ENCODE assay signal across 8 cellular contexts in the genomic region with DNA sequence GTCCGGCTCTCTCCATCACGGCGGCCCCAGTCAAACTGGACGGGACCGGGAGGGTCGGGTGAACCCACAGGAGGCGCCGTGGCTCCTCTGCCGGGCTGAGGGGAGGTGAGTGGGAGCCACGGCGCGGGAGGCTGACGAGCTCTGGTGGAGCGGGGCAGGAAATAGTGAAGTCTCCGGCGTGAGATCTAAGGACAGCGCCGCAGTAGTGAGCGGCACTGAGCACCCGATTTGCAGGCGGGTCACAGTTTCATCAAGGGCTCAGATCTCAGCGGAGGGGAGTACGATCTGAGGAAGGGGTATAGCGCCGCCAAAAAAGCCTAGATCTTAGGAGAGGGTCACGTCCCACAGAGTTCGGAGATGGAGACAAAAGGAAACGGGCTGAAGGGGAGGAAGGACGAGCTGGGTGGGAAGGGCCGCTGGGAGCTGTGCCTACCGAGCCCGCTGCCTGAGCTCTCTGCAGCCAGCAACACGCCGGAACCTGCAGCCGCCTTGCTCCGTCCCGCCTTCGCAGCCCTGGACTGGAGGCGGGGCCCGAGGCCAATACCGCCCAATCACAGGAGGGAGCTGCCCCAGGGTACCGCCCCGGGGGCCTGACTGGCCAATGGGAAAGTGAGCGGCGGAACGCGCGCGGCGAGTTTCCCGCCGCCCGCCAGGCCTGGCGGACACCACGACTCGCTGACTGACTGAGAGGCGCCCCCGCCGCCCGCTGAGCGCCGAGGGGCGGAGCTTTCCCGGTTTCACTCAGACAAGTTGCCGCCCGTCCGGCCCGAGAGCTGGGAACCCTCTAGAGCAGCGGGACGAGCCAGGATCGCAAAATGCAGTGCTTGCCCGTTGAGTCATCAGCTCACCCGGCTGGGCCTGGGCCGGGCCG. TPM values are rescaled to one million over a fixed set of nuclear protein-coding genes. Genes with fewer than 3 reads are reported as not detected.
DNase-seq lines count a peak whose midpoint lies in the region; ATAC-seq and TF ChIP-seq lines count a peak whose summit lies in the region.

No MANE protein-coding gene starts in this region.

- peak overlapping the region; percentile 91 for H3K27ac Mint-ChIP-seq in Calu3 (ENCODE audit: unreplicated experiment)

- peak overlapping the region; percentile 88 for H2BK5ac ChIP-seq in mesendoderm (ENCODE audit: low read length)

- H3K23ac ChIP-seq in mesendoderm (ENCODE audit: low read length) = peak overlapping the region; percentile 94

- no peaks in the 10 kb centered on the region for H3K79me1 ChIP-seq in mesendoderm (ENCODE audit: low read length)

- TF ChIP-seq CTCF in Calu3 (IDR thresholded peaks at IDR 0.05; ENCODE audit: unreplicated experiment) = no peak

- H3K9ac ChIP-seq in HUES48 (ENCODE audit: low read depth, low read length) = peak overlapping the region; percentile 79
- peak overlapping the region; percentile 98 for H3K9ac ChIP-seq in endocrine pancreas (ENCODE audit: control insufficient read depth, insufficient read depth, low read length)
- H3K9ac ChIP-seq in mesendoderm (ENCODE audit: low read length) = peak overlapping the region; percentile 97

- H3K56ac ChIP-seq in mesendoderm (ENCODE audit: low read length) = peak overlapping the region; percentile 99

- H3K4me3 ChIP-seq in HUES48 (ENCODE audit: low read depth, low read length) (peak overlapping the region; percentile 92), endocrine pancreas (ENCODE audit: control insufficient read depth, insufficient read depth, low read length) (no peak overlapping the region), mesendoderm (ENCODE audit: low read length) (peak overlapping the region; percentile 88)

- H3K36me3 ChIP-seq in HUES48 (ENCODE audit: control insufficient read depth, insufficient read depth, low read length) = no peaks in the 10 kb centered on the region
- no peaks in the 10 kb centered on the region for H3K36me3 ChIP-seq in endocrine pancreas (ENCODE audit: control insufficient read depth, insufficient read depth, low read length)
- H3K36me3 ChIP-seq in mesendoderm (ENCODE audit: control insufficient read depth, insufficient read depth, low read length) = no peaks in the 10 kb centered on the region

- H3K4me1 Mint-ChIP-seq in Calu3 (ENCODE audit: low read depth, unreplicated experiment) = peaks cover 36% of the 10 kb centered on the region

- H2BK120ac ChIP-seq in mesendoderm (ENCODE audit: low read depth, low read length) = peak overlapping the region; percentile 11

- DNase-seq in Calu3 (peak; percentile 95), NOMO-1 treated with dmso at 0.1 percent for 144 hours (lab: John Stamatoyannopoulos, UW; ENCODE audit: unreplicated experiment) (peak; percentile 98), mesendoderm (peak; percentile 99)
- DNase-seq in activated CD8-positive, alpha-beta memory T cell treated with anti-CD3 and anti-CD28 coated beads, Interleukin-2, amount 50 U/mL, for 1 hour (ENCODE audit: extremely low read depth) = peak; percentile 81
- DNase-seq in stimulated activated CD8-positive, alpha-beta memory T cell treated with anti-CD3 and anti-CD28 coated beads, Interleukin-12 subunit alpha, Interleukin-12 subunit beta, amount 100 ng/mL, for 4 hours (ENCODE audit: low read depth) = peak; percentile 90

- no peak overlapping the region for H2AK5ac ChIP-seq in mesendoderm (ENCODE audit: low read length)

- H3K4ac ChIP-seq in mesendoderm (ENCODE audit: low read depth, low read length) = no peak overlapping the region

- no peak overlapping the region for H2BK15ac ChIP-seq in mesendoderm (replicated peaks; ENCODE audit: low read depth)

- H3K9me3 ChIP-seq in HUES48 (ENCODE audit: control insufficient read depth, insufficient read depth, low read length) (no peaks in the 10 kb centered on the region), endocrine pancreas (ENCODE audit: control insufficient read depth, low read length) (no peaks in the 10 kb centered on the region)

- peak overlapping the region; percentile 77 for H3K18ac ChIP-seq in mesendoderm (ENCODE audit: low read length)

- H3K9me3 Mint-ChIP-seq in Calu3 (ENCODE audit: low read depth, unreplicated experiment) = no peaks in the 10 kb centered on the region

- H4K8ac ChIP-seq in mesendoderm (ENCODE audit: low read depth, low read length) = peak overlapping the region; percentile 1

- peak; percentile 84 for ATAC-seq in GM21390 (IDR thresholded peaks at IDR 0.05; ENCODE audit: unreplicated experiment)

- H3K27me3 Mint-ChIP-seq in Calu3 (ENCODE audit: unreplicated experiment) = no peaks in the 10 kb centered on the region

- H3K4me1 ChIP-seq in HUES48 (ENCODE audit: control insufficient read depth, insufficient read depth, low read length) (peaks cover 3% of the 10 kb centered on the region), endocrine pancreas (ENCODE audit: control insufficient read depth, insufficient read depth, low read length) (no peaks in the 10 kb centered on the region), mesendoderm (ENCODE audit: control insufficient read depth, low read depth, low read length) (no peaks in the 10 kb centered on the region)

- H3K79me2 ChIP-seq in mesendoderm (ENCODE audit: control insufficient read depth, insufficient read depth, low read length) = no peaks in the 10 kb centered on the region

- WGBS in mesendoderm (ENCODE audit: extremely low coverage, insufficient coverage, low lambda C conversion rate) = no CpG with 5 or more reads among the region's 75 CpGs

- CTCF ChIA-PET in Calu3 (lab: Charles Lee) = interaction anchor here (0.6 to 1.0 kb wide), 4 partner anchors 16 to 35 kb away, joined by 3 to 6 read pairs (median 3); a partner anchor contains a TSS

- H3K27ac ChIP-seq in HUES48 (ENCODE audit: low read depth, low read length) = peak overlapping the region; percentile 92
- peak overlapping the region; percentile 94 for H3K27ac ChIP-seq in mesendoderm (ENCODE audit: low read depth, low read length)

- peak overlapping the region; percentile 94 for H3K4me3 Mint-ChIP-seq in Calu3 (ENCODE audit: low read depth, unreplicated experiment)

- H3K27me3 ChIP-seq in HUES48 (ENCODE audit: control insufficient read depth, insufficient read depth, low read length) = peaks cover 11% of the 10 kb centered on the region
- no peaks in the 10 kb centered on the region for H3K27me3 ChIP-seq in endocrine pancreas (ENCODE audit: control insufficient read depth, insufficient read depth, low read length)
- no peaks in the 10 kb centered on the region for H3K27me3 ChIP-seq in mesendoderm (ENCODE audit: insufficient read depth, low read length, poor library complexity)

- peak overlapping the region; percentile 99 for H3K4me2 ChIP-seq in mesendoderm (ENCODE audit: low read length)

- intact Hi-C loops in Calu3 (cut with micrococcal nuclease; ENCODE audit: unreplicated experiment) = no loop called here

- H3K36me3 Mint-ChIP-seq in Calu3 (ENCODE audit: insufficient read depth, unreplicated experiment) = peaks cover 36% of the 10 kb centered on the region

- no peak overlapping the region for H4K5ac ChIP-seq in mesendoderm (ENCODE audit: low read length)

- TSS peak; percentile 93 for BruUV-seq in Calu3 (replicated peaks; lab: Mats Ljungman, UMichigan)

RNA-seq across cellular contexts. Expression of a gene that starts 1.9 kb away (rescaled TPM):
- 74.5 and 103 TPM in 2 replicates for total RNA-seq in Calu3 (2022)
- polyA plus RNA-seq in mesendoderm (2013, experiment 1 of 2) = 20.2 TPM
- polyA plus RNA-seq in mesendoderm (2013, experiment 2 of 2) = 21.3 TPM

RNA-seq across cellular contexts. Expression of a gene that starts 25.2 kb away (rescaled TPM):
- 23.4 and 24.3 TPM in 2 replicates for total RNA-seq in Calu3 (2022)
- 29.9 TPM for polyA plus RNA-seq in mesendoderm (2013, experiment 1 of 2)
- polyA plus RNA-seq in mesendoderm (2013, experiment 2 of 2) = 30.8 TPM

RNA-seq across cellular contexts. Expression of a gene that starts 35.4 kb away (rescaled TPM):
- total RNA-seq in Calu3 (2022) = 11.5 and 11.7 TPM in 2 replicates
- 14.2 TPM for polyA plus RNA-seq in mesendoderm (2013, experiment 1 of 2)
- 15.0 TPM for polyA plus RNA-seq in mesendoderm (2013, experiment 2 of 2)

RNA-seq across cellular contexts. Expression of a gene that starts 38.4 kb away (rescaled TPM):
- total RNA-seq in Calu3 (2022) = 21.8 and 25.8 TPM in 2 replicates
- 25.7 TPM for polyA plus RNA-seq in mesendoderm (2013, experiment 1 of 2)
- 26.8 TPM for polyA plus RNA-seq in mesendoderm (2013, experiment 2 of 2)

RNA-seq across cellular contexts. Expression of a gene that starts 48.9 kb away (rescaled TPM):
- total RNA-seq in Calu3 (2022) = 0.32 TPM in 1 of 2 replicates, not detected in the other
- not detected for polyA plus RNA-seq in mesendoderm (2013, experiment 1 of 2)
- polyA plus RNA-seq in mesendoderm (2013, experiment 2 of 2) = not detected
